Comparison of ENCODE assay signal across 16 cellular contexts in the genomic region with DNA sequence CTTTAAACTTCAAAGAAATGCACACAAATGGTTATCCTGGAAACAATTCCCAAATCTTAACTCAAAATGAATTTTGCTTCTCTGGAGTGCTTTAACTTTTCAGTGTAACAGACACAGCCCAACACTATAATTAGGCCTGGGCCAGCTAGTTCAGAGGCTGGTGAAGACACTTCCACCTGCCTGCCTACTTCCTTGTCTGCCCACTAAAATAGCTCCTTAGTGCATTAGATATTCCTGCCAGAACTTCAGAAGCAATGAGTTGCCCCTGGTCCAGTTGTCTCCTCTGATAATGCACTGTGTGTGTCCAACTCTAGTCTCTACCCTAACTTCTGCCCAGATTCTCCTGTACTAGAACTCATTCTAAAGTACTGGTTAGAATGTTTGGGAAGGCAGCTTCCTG.
"Had no signal": no experiment of that assay in that cellular context is flagged by ENCODE, and none has a peak within 500 bp of the region (broad histone marks: within the 10 kb centered on the region; RNA-seq: fewer than 3 reads in every experiment).

No MANE protein-coding gene starts in this region.

- H3K27me3 Mint-ChIP-seq: dendritic cell treated with granulocyte-macrophage colony-stimulating factor and Interleukin-4, amounts not matched to agents 40 ng/mL and 50 ng/mL, for 4 days; stimulated activated naive B cell treated with anti-CD40 and anti-IgM and Interleukin-4, amounts not matched to agents 10 μg/mL and 1 μg/mL and 100 μg/mL, for 72 hours had no signal

- H3K4me1 Mint-ChIP-seq: stimulated activated naive B cell treated with anti-CD40 and anti-IgM and Interleukin-4, amounts not matched to agents 10 μg/mL and 1 μg/mL and 100 μg/mL, for 72 hours had no signal

- H3K4me2 ChIP-seq: hepatocyte had no signal

- H3K4me1 ChIP-seq: esophagus muscularis mucosa, pancreas, upper lobe of right lung had no signal

- H2AFZ ChIP-seq: hepatocyte had no signal

- DNase-seq: activated CD4-positive, alpha-beta memory T cell treated with anti-CD3 and anti-CD28 coated beads for 36 hours; activated CD4-positive, alpha-beta T cell treated with anti-CD3 and anti-CD28 coated beads for 4 hours; activated gamma-delta T cell treated with Interleukin-2 at 50 U/mL for 16 hours; activated T-cell treated with anti-CD3 and anti-CD28 coated beads for 4 hours; effector CD8-positive, alpha-beta T cell; natural killer cell; pancreas; stimulated activated naive B cell treated with anti-CD40 and anti-IgM and Interleukin-4, amounts not matched to agents 10 μg/mL and 1 μg/mL and 100 μg/mL, for 72 hours; upper lobe of right lung had no signal

- H3K27ac ChIP-seq: esophagus muscularis mucosa, hepatocyte, pancreas, upper lobe of right lung had no signal

- H3K27ac Mint-ChIP-seq: activated CD4-positive, alpha-beta memory T cell treated with anti-CD3 and anti-CD28 coated beads for 36 hours; activated naive CD4-positive, alpha-beta T cell treated with anti-CD3 and anti-CD28 coated beads, Interleukin-2, amount 50 U/mL, for 72 hours; activated T-helper 1 cell treated with anti-CD3 and anti-CD28 coated beads, Interleukin-12 subunit alpha, Interleukin-12 subunit beta, Interleukin-2, Interleukin-4 antibody, amounts not matched to agents 30 ng/mL and 10 ng/mL and 1 ng/mL, durations not matched to agents 14 hours and 24 hours and 36 hours; dendritic cell treated with granulocyte-macrophage colony-stimulating factor and Interleukin-4, amounts not matched to agents 40 ng/mL and 50 ng/mL, for 4 days; natural killer cell; stimulated activated naive B cell treated with anti-CD40 and anti-IgM and Interleukin-4, amounts not matched to agents 10 μg/mL and 1 μg/mL and 100 μg/mL, for 72 hours; T-helper 2 cell treated with Interferon-gamma antibody and Interleukin-4, amounts not matched to agents 5 μg/mL and 100 μg/mL, for 36 hours; WTC11 had no signal

- H3K4me3 ChIP-seq: hepatocyte, pancreas had no signal

- H3K27me3 ChIP-seq: esophagus muscularis mucosa, hepatocyte, pancreas, upper lobe of right lung had no signal

- H3K9me3 Mint-ChIP-seq: activated CD4-positive, alpha-beta memory T cell treated with anti-CD3 and anti-CD28 coated beads for 36 hours; activated naive CD4-positive, alpha-beta T cell treated with anti-CD3 and anti-CD28 coated beads, Interleukin-2, amount 50 U/mL, for 72 hours; activated T-helper 1 cell treated with anti-CD3 and anti-CD28 coated beads, Interleukin-12 subunit alpha, Interleukin-12 subunit beta, Interleukin-2, Interleukin-4 antibody, amounts not matched to agents 30 ng/mL and 10 ng/mL and 1 ng/mL, durations not matched to agents 14 hours and 24 hours and 36 hours; dendritic cell treated with granulocyte-macrophage colony-stimulating factor and Interleukin-4, amounts not matched to agents 40 ng/mL and 50 ng/mL, for 4 days; natural killer cell; stimulated activated naive B cell treated with anti-CD40 and anti-IgM and Interleukin-4, amounts not matched to agents 10 μg/mL and 1 μg/mL and 100 μg/mL, for 72 hours; T-helper 2 cell treated with Interferon-gamma antibody and Interleukin-4, amounts not matched to agents 5 μg/mL and 100 μg/mL, for 36 hours; WTC11 had no signal

- H3K79me2 ChIP-seq: hepatocyte had no signal

- H3K9me3 ChIP-seq: esophagus muscularis mucosa, pancreas, upper lobe of right lung had no signal

- H3K4me3 Mint-ChIP-seq: activated CD4-positive, alpha-beta memory T cell treated with anti-CD3 and anti-CD28 coated beads for 36 hours; activated T-helper 1 cell treated with anti-CD3 and anti-CD28 coated beads, Interleukin-12 subunit alpha, Interleukin-12 subunit beta, Interleukin-2, Interleukin-4 antibody, amounts not matched to agents 30 ng/mL and 10 ng/mL and 1 ng/mL, durations not matched to agents 14 hours and 24 hours and 36 hours; dendritic cell treated with granulocyte-macrophage colony-stimulating factor and Interleukin-4, amounts not matched to agents 40 ng/mL and 50 ng/mL, for 4 days; natural killer cell; stimulated activated naive B cell treated with anti-CD40 and anti-IgM and Interleukin-4, amounts not matched to agents 10 μg/mL and 1 μg/mL and 100 μg/mL, for 72 hours; T-helper 2 cell treated with Interferon-gamma antibody and Interleukin-4, amounts not matched to agents 5 μg/mL and 100 μg/mL, for 36 hours; WTC11 had no signal

- H3K36me3 ChIP-seq: esophagus muscularis mucosa, pancreas, upper lobe of right lung had no signal

- H3K36me3 Mint-ChIP-seq: activated CD4-positive, alpha-beta memory T cell treated with anti-CD3 and anti-CD28 coated beads for 36 hours; activated naive CD4-positive, alpha-beta T cell treated with anti-CD3 and anti-CD28 coated beads, Interleukin-2, amount 50 U/mL, for 72 hours; natural killer cell; stimulated activated naive B cell treated with anti-CD40 and anti-IgM and Interleukin-4, amounts not matched to agents 10 μg/mL and 1 μg/mL and 100 μg/mL, for 72 hours; WTC11 had no signal
